Comparison of ENCODE assay signal across 9 cellular contexts in genomic region chr7:32427769-32428291, GRCh38.
DNase-seq lines count a peak whose midpoint lies in the region; ATAC-seq and TF ChIP-seq lines count a peak whose summit lies in the region.
"Had no signal": no experiment of that assay in that cellular context is flagged by ENCODE, and none has a peak within 500 bp of the region (broad histone marks: within the 10 kb centered on the region; RNA-seq: fewer than 3 reads in every experiment).

No MANE protein-coding gene starts in this region.

- H3K4me1 Mint-ChIP-seq in CD4-positive, alpha-beta T cell (ENCODE audit: low read depth), result no peaks in the 10 kb centered on the region
- H3K4me1 Mint-ChIP-seq in naive thymus-derived CD8-positive, alpha-beta T cell, result no peaks in the 10 kb centered on the region
- H3K4me1 Mint-ChIP-seq in stimulated activated naive B cell treated with anti-CD40 and anti-IgM and Interleukin-4, amounts not matched to agents 10 μg/mL and 1 μg/mL and 100 μg/mL, for 72 hours, result no peaks in the 10 kb centered on the region
- H3K4me1 Mint-ChIP-seq: IgD-negative memory B cell had no signal

- H3K9me3 Mint-ChIP-seq in CD4-positive, alpha-beta T cell, result peaks cover 14% of the 10 kb centered on the region
- H3K9me3 Mint-ChIP-seq in naive thymus-derived CD8-positive, alpha-beta T cell, result peaks cover 0 to 35% (median 14%) of the 10 kb centered on the region in 9 donors
- peaks cover 0 to 12% of the 10 kb centered on the region in 2 donors for H3K9me3 Mint-ChIP-seq in stimulated activated naive B cell treated with anti-CD40 and anti-IgM and Interleukin-4, amounts not matched to agents 10 μg/mL and 1 μg/mL and 100 μg/mL, for 72 hours

- peaks cover 6% of the 10 kb centered on the region for H3K9me3 ChIP-seq in CD4-positive, alpha-beta T cell (ENCODE audit: control insufficient read depth, low read length)

- no peak overlapping the region for H3K27ac ChIP-seq in CD4-positive, alpha-beta T cell (ENCODE audit: low read depth, low read length)

- no peak overlapping the region for H3K4me3 Mint-ChIP-seq in CD4-positive, alpha-beta T cell
- H3K4me3 Mint-ChIP-seq in naive thymus-derived CD8-positive, alpha-beta T cell, result no peak overlapping the region
- no peak overlapping the region for H3K4me3 Mint-ChIP-seq in stimulated activated naive B cell treated with anti-CD40 and anti-IgM and Interleukin-4, amounts not matched to agents 10 μg/mL and 1 μg/mL and 100 μg/mL, for 72 hours
- H3K4me3 Mint-ChIP-seq: IgD-negative memory B cell had no signal

- CTCF ChIA-PET in CD4-positive, alpha-beta T cell (lab: Charles Lee), result no interaction called here

- H3K27ac Mint-ChIP-seq in CD4-positive, alpha-beta T cell, result no peak overlapping the region
- H3K27ac Mint-ChIP-seq in naive thymus-derived CD8-positive, alpha-beta T cell, result no peak overlapping the region
- no peak overlapping the region for H3K27ac Mint-ChIP-seq in stimulated activated naive B cell treated with anti-CD40 and anti-IgM and Interleukin-4, amounts not matched to agents 10 μg/mL and 1 μg/mL and 100 μg/mL, for 72 hours
- H3K27ac Mint-ChIP-seq: IgD-negative memory B cell had no signal

- peaks cover 52% of the 10 kb centered on the region for H3K27me3 ChIP-seq in CD4-positive, alpha-beta T cell (ENCODE audit: control insufficient read depth, insufficient read depth, low read length)

- no peaks in the 10 kb centered on the region for H3K36me3 Mint-ChIP-seq in CD4-positive, alpha-beta T cell (ENCODE audit: low read depth)
- H3K36me3 Mint-ChIP-seq in naive thymus-derived CD8-positive, alpha-beta T cell, result peaks cover 0 to 37% (median 7%) of the 10 kb centered on the region in 3 donors
- H3K36me3 Mint-ChIP-seq in stimulated activated naive B cell treated with anti-CD40 and anti-IgM and Interleukin-4, amounts not matched to agents 10 μg/mL and 1 μg/mL and 100 μg/mL, for 72 hours, result peaks cover 2 to 5% of the 10 kb centered on the region in 2 donors

- peak; percentile 16 to 63 (median 40) for DNase-seq in CD4-positive, alpha-beta T cell
- DNase-seq in NCI-H2227 (lab: John Stamatoyannopoulos, UW; ENCODE audit: unreplicated experiment), result peak; percentile 47
- DNase-seq in activated CD8-positive, alpha-beta memory T cell treated with anti-CD3 and anti-CD28 coated beads, Interleukin-2, amount 50 U/mL, for 48 hours, result peak; percentile 88
- peak; percentile 18 to 77 (median 48) for DNase-seq in naive thymus-derived CD8-positive, alpha-beta T cell
- peak; percentile 44 for DNase-seq in stimulated activated naive B cell treated with anti-CD40 and anti-IgM and Interleukin-4, amounts not matched to agents 10 μg/mL and 1 μg/mL and 100 μg/mL, for 72 hours
- no peak for DNase-seq in SW480 (ENCODE audit: low spot score)

- peaks cover 67% of the 10 kb centered on the region for H3K27me3 Mint-ChIP-seq in CD4-positive, alpha-beta T cell
- peaks cover 44 to 87% (median 66%) of the 10 kb centered on the region in 5 donors for H3K27me3 Mint-ChIP-seq in naive thymus-derived CD8-positive, alpha-beta T cell
- H3K27me3 Mint-ChIP-seq in stimulated activated naive B cell treated with anti-CD40 and anti-IgM and Interleukin-4, amounts not matched to agents 10 μg/mL and 1 μg/mL and 100 μg/mL, for 72 hours, result peaks cover 53 to 58% of the 10 kb centered on the region in 2 donors

- POLR2A ChIA-PET in CD4-positive, alpha-beta T cell (lab: Charles Lee), result no interaction called here
- POLR2A ChIA-PET in naive thymus-derived CD8-positive, alpha-beta T cell (lab: Charles Lee), result no interaction called here

- intact Hi-C loops in CD4-positive, alpha-beta T cell (cut with DNase I, micrococcal nuclease), result no loop called here

- no peak for TF ChIP-seq CTCF in CD4-positive, alpha-beta T cell (IDR thresholded peaks at IDR 0.05)

- peak; percentile 60 for ATAC-seq in CD4-positive, alpha-beta T cell (ENCODE audit: poor library complexity)
- ATAC-seq in GM21825 (IDR thresholded peaks at IDR 0.05; ENCODE audit: unreplicated experiment) (peak; percentile 78), esophagus mucosa (peak; percentile 70)
- peak; percentile 53 to 70 for ATAC-seq in naive thymus-derived CD8-positive, alpha-beta T cell
- peak; percentile 82 to 86 for ATAC-seq in stimulated activated naive B cell treated with anti-CD40 and anti-IgM and Interleukin-4, amounts not matched to agents 10 μg/mL and 1 μg/mL and 100 μg/mL, for 72 hours (replicated peaks)
